27 cellular contexts compared by ENCODE assay signal in genomic region chr5:176167800-176168199, GRCh38.
DNase-seq lines count a peak whose midpoint lies in the region; FAIRE-seq and TF ChIP-seq lines count a peak whose summit lies in the region.
"Had no signal": no experiment of that assay in that cellular context is flagged by ENCODE, and none has a peak within 500 bp of the region (broad histone marks: within the 10 kb centered on the region; RNA-seq: fewer than 3 reads in every experiment).

No MANE protein-coding gene starts in this region.

- no peak overlapping the region for H3K9ac ChIP-seq in neuronal stem cell (ENCODE audit: low read depth, low read length, poor library complexity)

- H3K27me3 ChIP-seq in neuronal stem cell (ENCODE audit: control insufficient read depth in 3 of 3, insufficient read depth in 3 of 3, low read depth in 1 of 3, low read length in 3 of 3) (peaks cover 0 to 37% (median 0%) of the 10 kb centered on the region in 3 experiments), small intestine (ENCODE audit: control insufficient read depth in 2 of 2, insufficient read depth in 2 of 2, low read length in 2 of 2) (no peaks in the 10 kb centered on the region)
- H3K27me3 ChIP-seq: body of pancreas, right lobe of liver had no signal

- no peak overlapping the region for H3K4me3 ChIP-seq in fibroblast of mammary gland (ENCODE audit: control insufficient read depth, low read depth, low read length)
- H3K4me3 ChIP-seq in neuronal stem cell (ENCODE audit: low read length in 2 of 2) = no peak overlapping the region
- H3K4me3 ChIP-seq in small intestine (ENCODE audit: low read depth in 1 of 2, low read length in 2 of 2) = no peak overlapping the region
- H3K4me3 ChIP-seq: body of pancreas, lower lobe of right lung, PC-9, right lobe of liver had no signal

- H3K23ac ChIP-seq in neuronal stem cell (ENCODE audit: low read depth, low read length, poor library complexity) = no peak overlapping the region

- H2AK5ac ChIP-seq in neuronal stem cell (ENCODE audit: low read depth, low read length) = no peak overlapping the region

- no peak for TF ChIP-seq CTCF in fibroblast of mammary gland (conservative IDR thresholded peaks at IDR 0.05; ENCODE audit: control insufficient read depth, insufficient read depth, low read depth, low read length)

- no peak overlapping the region for H3K27ac ChIP-seq in neuronal stem cell (replicated peaks; ENCODE audit: low read length)
- H3K27ac ChIP-seq in small intestine (ENCODE audit: low read depth in 1 of 2, low read length in 1 of 2) = no peak overlapping the region
- H3K27ac ChIP-seq: body of pancreas, epithelial cell of prostate, lower lobe of right lung, PC-9, right lobe of liver, WERI-Rb-1 had no signal

- H3K4me1 ChIP-seq in neuronal stem cell (ENCODE audit: control insufficient read depth in 2 of 2, insufficient read depth in 1 of 2, low read depth in 1 of 2, low read length in 2 of 2) (peaks cover 0 to 11% of the 10 kb centered on the region in 2 donors), small intestine (ENCODE audit: control insufficient read depth in 2 of 2, insufficient read depth in 1 of 2, low read depth in 1 of 2, low read length in 1 of 2) (no peaks in the 10 kb centered on the region)
- H3K4me1 ChIP-seq: body of pancreas, lower lobe of right lung, right lobe of liver had no signal

- H3K9me3 ChIP-seq in neuronal stem cell (replicated peaks in 1 of 2; ENCODE audit: control insufficient read depth in 2 of 2, insufficient read depth in 1 of 2, low read depth in 1 of 2, low read length in 2 of 2) = no peaks in the 10 kb centered on the region
- no peaks in the 10 kb centered on the region for H3K9me3 ChIP-seq in small intestine (ENCODE audit: control insufficient read depth, low read depth)
- H3K9me3 ChIP-seq: body of pancreas, lower lobe of right lung, right lobe of liver had no signal

- no peak overlapping the region for H4K91ac ChIP-seq in neuronal stem cell (ENCODE audit: low read depth, low read length, poor library complexity)

- no peak overlapping the region for H4K8ac ChIP-seq in neuronal stem cell (ENCODE audit: low read depth, low read length)

- H2AFZ ChIP-seq in neuronal stem cell (ENCODE audit: low read length) = no peak overlapping the region
- H2AFZ ChIP-seq: PC-9 had no signal

- H3K14ac ChIP-seq in neuronal stem cell (ENCODE audit: low read length) = no peak overlapping the region

- peak; percentile 39 for DNase-seq in NCI-H2029 (lab: John Stamatoyannopoulos, UW)
- DNase-seq in NCI-H2029 treated with DMSO at 0.1 percent for 48 hours (lab: John Stamatoyannopoulos, UW) = no peak
- DNase-seq in NCI-H69 (lab: John Stamatoyannopoulos, UW) = peak; percentile 94
- peak; percentile 40 for DNase-seq in fibroblast of mammary gland (ENCODE audit: low read depth)
- peak; percentile 24 for DNase-seq in neuronal stem cell (ENCODE audit: low spot score)
- no peak for DNase-seq in NCI-H2196 treated with DMSO at 0.1 percent for 48 hours (lab: John Stamatoyannopoulos, UW; ENCODE audit: unreplicated experiment)
- DNase-seq in small intestine = no peak
- no peak for DNase-seq in AG08395 (ENCODE audit: low spot score)
- DNase-seq: 8988T; activated CD4-positive, alpha-beta T cell treated with anti-CD3 and anti-CD28 coated beads, Interleukin-2, amount 10 ng/mL, durations not matched to agents 24 days and 14 days; activated T-cell treated with anti-CD3 and anti-CD28 coated beads, Interleukin-2, amount 50 U/mL, for 24 hours; CD4-positive, alpha-beta T cell; glutamatergic neuron; lower lobe of right lung; NCI-H446 treated with DMSO at 0.1 percent for 48 hours; NK-92 treated with Interleukin-12 subunit alpha and Interleukin-12 subunit beta, amount 100 ng/mL, for 24 hours; PC-9; posterior cingulate gyrus; right lobe of liver; SHP77 treated with DMSO at 0.1 percent for 48 hours; stimulated activated CD4-positive, alpha-beta T cell treated with anti-CD3 and anti-CD28 coated beads, Interleukin-12 subunit alpha, Interleukin-12 subunit beta, amount 100 ng/mL, for 4 hours; stimulated activated CD4-positive, alpha-beta T cell treated with anti-CD3 and anti-CD28 coated beads, Interleukin-4, amount 100 ng/mL, for 4 hours; stimulated activated naive B cell treated with anti-CD40 and anti-IgM and Interleukin-4, amounts not matched to agents 10 μg/mL and 1 μg/mL and 100 μg/mL, for 72 hours; WERI-Rb-1 had no signal

- no peak overlapping the region for H3K4ac ChIP-seq in neuronal stem cell (ENCODE audit: low read length)

- H2BK120ac ChIP-seq in neuronal stem cell (ENCODE audit: low read depth, low read length) = no peak overlapping the region

- WGBS in neuronal stem cell (ENCODE audit: extremely low coverage in 2 of 2, insufficient read length in 2 of 2, insufficient replicate concordance in 1 of 2), 2 donors = no CpG with 5 or more reads among the region's 6 CpGs
- WGBS in small intestine, 3 donors = 51 to 84% (median 72%) methylated on average over 6 of the region's 6 CpGs

- no peak overlapping the region for H2BK15ac ChIP-seq in neuronal stem cell (ENCODE audit: low read length)

- H2BK12ac ChIP-seq in neuronal stem cell (ENCODE audit: low read length) = no peak overlapping the region

- FAIRE-seq in small intestine (lab: Jason Lieb, UNC) = no peak
- FAIRE-seq: H54 had no signal

- H3K36me3 ChIP-seq in neuronal stem cell (replicated peaks in 1 of 2; ENCODE audit: control insufficient read depth in 2 of 2, insufficient read depth in 2 of 2, low read length in 2 of 2) = no peaks in the 10 kb centered on the region
- no peaks in the 10 kb centered on the region for H3K36me3 ChIP-seq in small intestine (ENCODE audit: control insufficient read depth in 2 of 2, insufficient read depth in 2 of 2, low read length in 2 of 2)
- H3K36me3 ChIP-seq: lower lobe of right lung, right lobe of liver, WERI-Rb-1 had no signal

- no peak overlapping the region for H3K4me2 ChIP-seq in neuronal stem cell (ENCODE audit: insufficient read depth, low read length, poor library complexity, severe bottlenecking)
- H3K4me2 ChIP-seq: PC-9 had no signal

- H3K79me1 ChIP-seq in neuronal stem cell (ENCODE audit: low read depth, low read length) = no peaks in the 10 kb centered on the region

- H3K18ac ChIP-seq in neuronal stem cell (ENCODE audit: low read length) = no peak overlapping the region

- H2BK5ac ChIP-seq in neuronal stem cell (ENCODE audit: low read length) = no peak overlapping the region

Comparison
In these comparisons a context has a peak if more than half of its experiments do, and no peak if none do; other contexts are left out.
1. DNase-seq: peak in NCI-H2029 (single experiment), NCI-H69 (single experiment), fibroblast of mammary gland (single experiment) and neuronal stem cell (single experiment); none in NCI-H2029 treated with DMSO at 0.1 percent for 48 hours (single experiment), NCI-H2196 treated with DMSO at 0.1 percent for 48 hours (single experiment), small intestine (single experiment) and AG08395 (single experiment).